13 cellular contexts compared by ENCODE assay signal in genomic region chr7:152030561-152030960, GRCh38. TPM values are rescaled to one million over a fixed set of nuclear protein-coding genes. Genes with fewer than 3 reads are reported as not detected.
DNase-seq lines count a peak whose midpoint lies in the region; ATAC-seq and TF ChIP-seq lines count a peak whose summit lies in the region.
"Had no signal": no experiment of that assay in that cellular context is flagged by ENCODE, and none has a peak within 500 bp of the region (broad histone marks: within the 10 kb centered on the region; RNA-seq: fewer than 3 reads in every experiment).

No MANE protein-coding gene starts in this region.

- H3K4me2 ChIP-seq in H9 (ENCODE audit: insufficient read depth, insufficient read length, low read length) = no peak overlapping the region

- no peak overlapping the region for H2BK5ac ChIP-seq in H9 (ENCODE audit: insufficient read length, low read length)

- H2BK20ac ChIP-seq in H9 (ENCODE audit: low read depth, low read length, poor library complexity, severe bottlenecking) = no peak overlapping the region

- peaks cover 7% of the 10 kb centered on the region for H3K23me2 ChIP-seq in H9 (ENCODE audit: insufficient read length, low read depth, low read length, poor library complexity, severe bottlenecking)

- no peak overlapping the region for H3K18ac ChIP-seq in H9 (ENCODE audit: insufficient read length, low read depth, low read length)

- H2BK15ac ChIP-seq in H9 (ENCODE audit: low read depth, low read length) = no peak overlapping the region

- H3K9ac ChIP-seq in endodermal cell (ENCODE audit: extremely low read depth, low read length, poor library complexity, severe bottlenecking) (no peak overlapping the region), H9 (ENCODE audit: extremely low read depth, insufficient read length, low read length) (no peak overlapping the region)

- 90 to 96% methylated on average over 2 to 3 of the region's 3 CpGs for WGBS in endodermal cell (ENCODE audit: insufficient coverage in 1 of 2, insufficient read length in 1 of 2), 2 experiments
- no CpG with 5 or more reads among the region's 3 CpGs for WGBS in H9 (ENCODE audit: extremely low coverage, insufficient read length, low lambda C conversion rate)

- peaks cover 25% of the 10 kb centered on the region for H3K4me1 Mint-ChIP-seq in CD14-positive monocyte
- peaks cover 56% of the 10 kb centered on the region for H3K4me1 Mint-ChIP-seq in CD8-positive, alpha-beta T cell (ENCODE audit: low read depth)
- H3K4me1 Mint-ChIP-seq in activated T-helper 2 cell treated with anti-CD3 and anti-CD28 coated beads, Interferon-gamma antibody, Interleukin-2, Interleukin-4, amounts not matched to agents 10 μg/mL and 5 μg/mL and 100 μg/mL, durations not matched to agents 14 hours and 24 hours and 36 hours (ENCODE audit: low read depth) = peaks cover 24% of the 10 kb centered on the region
- peaks cover 28% of the 10 kb centered on the region for H3K4me1 Mint-ChIP-seq in endodermal cell
- peaks cover 40 to 46% of the 10 kb centered on the region in 2 experiments for H3K4me1 Mint-ChIP-seq in H9

- no peak overlapping the region for H3K27ac ChIP-seq in CD8-positive, alpha-beta T cell (ENCODE audit: low read depth, low read length)
- no peak overlapping the region for H3K27ac ChIP-seq in endodermal cell (ENCODE audit: low read depth, low read length)
- no peak overlapping the region for H3K27ac ChIP-seq in H9 (ENCODE audit: insufficient read length, low read depth, low read length)

- H2AK5ac ChIP-seq in H9 (ENCODE audit: insufficient read length, low read length) = no peak overlapping the region

- H3K79me1 ChIP-seq in H9 (ENCODE audit: insufficient read depth, low read depth, low read length, poor library complexity, severe bottlenecking) = no peaks in the 10 kb centered on the region

- no peaks in the 10 kb centered on the region for H4K20me1 ChIP-seq in H9 (ENCODE audit: control insufficient read depth, insufficient read depth, insufficient read length)

- CTCF ChIA-PET in CD8-positive, alpha-beta T cell (lab: Charles Lee) = no interaction called here

- H4K8ac ChIP-seq in H9 (replicated peaks; ENCODE audit: insufficient read length, low read depth, low read length) = no peak overlapping the region

- H4K5ac ChIP-seq in H9 (ENCODE audit: insufficient read length, low read depth, low read length) = no peak overlapping the region

- H3K27ac Mint-ChIP-seq in CD14-positive monocyte (peak overlapping the region; percentile 11 to 84 (median 63)), endodermal cell (peak overlapping the region; percentile 7), H9 (no peak overlapping the region)
- peak overlapping the region; percentile 9 for H3K27ac Mint-ChIP-seq in CD8-positive, alpha-beta T cell
- H3K27ac Mint-ChIP-seq in activated T-helper 2 cell treated with anti-CD3 and anti-CD28 coated beads, Interferon-gamma antibody, Interleukin-2, Interleukin-4, amounts not matched to agents 10 μg/mL and 5 μg/mL and 100 μg/mL, durations not matched to agents 14 hours and 24 hours and 36 hours = peak overlapping the region; percentile 51

- H3T11ph ChIP-seq in H9 (ENCODE audit: low read length) = no peak overlapping the region

- no peak overlapping the region for H3K56ac ChIP-seq in H9 (ENCODE audit: insufficient read length, low read depth, low read length)

- POLR2A ChIA-PET in CD8-positive, alpha-beta T cell (lab: Charles Lee) = no interaction called here

- H3K9me3 Mint-ChIP-seq in CD14-positive monocyte (peaks cover 20 to 32% (median 23%) of the 10 kb centered on the region in 7 donors), endodermal cell (no peaks in the 10 kb centered on the region), H9 (peaks cover 3% of the 10 kb centered on the region in 2 experiments; a peak in 4 of 5 replicates)
- peaks cover 2% of the 10 kb centered on the region for H3K9me3 Mint-ChIP-seq in CD8-positive, alpha-beta T cell
- peaks cover 4% of the 10 kb centered on the region for H3K9me3 Mint-ChIP-seq in activated T-helper 2 cell treated with anti-CD3 and anti-CD28 coated beads, Interferon-gamma antibody, Interleukin-2, Interleukin-4, amounts not matched to agents 10 μg/mL and 5 μg/mL and 100 μg/mL, durations not matched to agents 14 hours and 24 hours and 36 hours

- no peak overlapping the region for H2BK12ac ChIP-seq in H9 (ENCODE audit: insufficient read length, low read depth, low read length)

- peak; percentile 3 for TF ChIP-seq CTCF in CD14-positive monocyte (IDR thresholded peaks at IDR 0.05)
- no peak for TF ChIP-seq CTCF in CD8-positive, alpha-beta T cell (IDR thresholded peaks at IDR 0.05)
- TF ChIP-seq CTCF in endodermal cell (conservative IDR thresholded peaks at IDR 0.05) = no peak
- TF ChIP-seq CTCF in H9 (conservative IDR thresholded peaks at IDR 0.05) = no peak

- H3K4me1 ChIP-seq in CD8-positive, alpha-beta T cell (ENCODE audit: insufficient read depth, low read length) = peaks cover 36% of the 10 kb centered on the region
- H3K4me1 ChIP-seq in endodermal cell (ENCODE audit: control insufficient read depth, insufficient read depth, low read length) (peaks cover 2% of the 10 kb centered on the region), H9 (ENCODE audit: insufficient read depth, low read length) (peaks cover 8% of the 10 kb centered on the region; the same call in 1 of the 2 replicates)
- H3K4me1 ChIP-seq: BE2C had no signal

- no peak overlapping the region for H2AFZ ChIP-seq in H9 (ENCODE audit: low read length)

- H4K91ac ChIP-seq in H9 (ENCODE audit: insufficient read length, low read depth, low read length) = no peak overlapping the region

- H3K4ac ChIP-seq in H9 (ENCODE audit: low read depth, low read length) = no peak overlapping the region

- no peak for ATAC-seq in CD8-positive, alpha-beta T cell
- ATAC-seq: HepG2 had no signal

- H3K36me3 Mint-ChIP-seq in CD14-positive monocyte (peaks cover 37 to 42% of the 10 kb centered on the region in 2 donors), endodermal cell (ENCODE audit: low read depth) (peaks cover 27% of the 10 kb centered on the region), H9 (ENCODE audit: insufficient read depth in 1 of 3, low read depth in 3 of 3) (peaks cover 12 to 22% (median 21%) of the 10 kb centered on the region in 3 experiments)
- H3K36me3 Mint-ChIP-seq in CD8-positive, alpha-beta T cell = peaks cover 53% of the 10 kb centered on the region
- peaks cover 37% of the 10 kb centered on the region for H3K36me3 Mint-ChIP-seq in activated T-helper 2 cell treated with anti-CD3 and anti-CD28 coated beads, Interferon-gamma antibody, Interleukin-2, Interleukin-4, amounts not matched to agents 10 μg/mL and 5 μg/mL and 100 μg/mL, durations not matched to agents 14 hours and 24 hours and 36 hours (ENCODE audit: low read depth)

- H3K27me3 ChIP-seq in CD8-positive, alpha-beta T cell (ENCODE audit: insufficient read depth, low read length) = no peaks in the 10 kb centered on the region
- no peaks in the 10 kb centered on the region for H3K27me3 ChIP-seq in endodermal cell (ENCODE audit: control insufficient read depth, insufficient read depth, low read length, poor library complexity, severe bottlenecking)
- no peaks in the 10 kb centered on the region for H3K27me3 ChIP-seq in H9 (ENCODE audit: insufficient read depth, low read length)
- H3K27me3 ChIP-seq: BE2C had no signal

- no peaks in the 10 kb centered on the region for H3K36me3 ChIP-seq in CD8-positive, alpha-beta T cell (ENCODE audit: insufficient read depth, low read length)
- H3K36me3 ChIP-seq in endodermal cell (ENCODE audit: control insufficient read depth, insufficient read depth, low read length) = peaks cover 12% of the 10 kb centered on the region

- no peak overlapping the region for H2BK120ac ChIP-seq in H9 (ENCODE audit: low read depth, low read length, poor library complexity, severe bottlenecking)

- H3K79me2 ChIP-seq in H9 (ENCODE audit: insufficient read depth, low read length) = no peaks in the 10 kb centered on the region

- no peak overlapping the region for H3K4me3 ChIP-seq in CD8-positive, alpha-beta T cell (ENCODE audit: low read depth, low read length)
- H3K4me3 ChIP-seq in endodermal cell (ENCODE audit: low read length) = no peak overlapping the region

- H3K4me3 Mint-ChIP-seq in CD14-positive monocyte (no peak overlapping the region), endodermal cell (no peak overlapping the region), H9 (no peak overlapping the region; a peak in 1 of 5 replicates)
- H3K4me3 Mint-ChIP-seq in CD8-positive, alpha-beta T cell = peak overlapping the region; percentile 5
- no peak overlapping the region for H3K4me3 Mint-ChIP-seq in activated T-helper 2 cell treated with anti-CD3 and anti-CD28 coated beads, Interferon-gamma antibody, Interleukin-2, Interleukin-4, amounts not matched to agents 10 μg/mL and 5 μg/mL and 100 μg/mL, durations not matched to agents 14 hours and 24 hours and 36 hours (ENCODE audit: low read depth)

- no peak overlapping the region for H3K14ac ChIP-seq in H9 (ENCODE audit: insufficient read depth, low read length)

- no peak for DNase-seq in CD14-positive monocyte (ENCODE audit: low spot score)
- no peak for DNase-seq in CD8-positive, alpha-beta T cell
- no peak for DNase-seq in activated T-helper 2 cell treated with anti-CD3 and anti-CD28 coated beads, Interferon-gamma antibody, Interleukin-2, Interleukin-4, amounts not matched to agents 10 μg/mL and 5 μg/mL and 100 μg/mL, durations not matched to agents 14 hours and 24 hours and 36 hours (ENCODE audit: low spot score)
- DNase-seq in endodermal cell = no peak
- DNase-seq in H9 = no peak
- no peak for DNase-seq in NCI-H2171 treated with DMSO at 0.1 percent for 48 hours (lab: John Stamatoyannopoulos, UW)
- no peak for DNase-seq in RPMI8226
- DNase-seq: EL, NCI-H187 treated with DMSO at 0.1 percent for 48 hours, NCI-H2171, SIG-M5 had no signal

- H3K23ac ChIP-seq in H9 (ENCODE audit: insufficient read length, low read depth, low read length) = no peak overlapping the region

- no peaks in the 10 kb centered on the region for H3K9me3 ChIP-seq in CD8-positive, alpha-beta T cell (ENCODE audit: low read length)
- H3K9me3 ChIP-seq in endodermal cell (ENCODE audit: control insufficient read depth, low read length) = peaks cover 7% of the 10 kb centered on the region
- H3K9me3 ChIP-seq in H9 (ENCODE audit: control insufficient read depth, low read depth, low read length) = no peaks in the 10 kb centered on the region
- H3K9me3 ChIP-seq: BE2C had no signal

- peaks cover 0 to 3% (median 0%) of the 10 kb centered on the region in 3 donors for H3K27me3 Mint-ChIP-seq in CD14-positive monocyte (ENCODE audit: low read depth in 3 of 3)
- H3K27me3 Mint-ChIP-seq in CD8-positive, alpha-beta T cell (ENCODE audit: low read depth) = no peaks in the 10 kb centered on the region
- no peaks in the 10 kb centered on the region for H3K27me3 Mint-ChIP-seq in activated T-helper 2 cell treated with anti-CD3 and anti-CD28 coated beads, Interferon-gamma antibody, Interleukin-2, Interleukin-4, amounts not matched to agents 10 μg/mL and 5 μg/mL and 100 μg/mL, durations not matched to agents 14 hours and 24 hours and 36 hours (ENCODE audit: low read depth)
- no peaks in the 10 kb centered on the region for H3K27me3 Mint-ChIP-seq in endodermal cell (ENCODE audit: insufficient read depth)
- H3K27me3 Mint-ChIP-seq in H9 (ENCODE audit: low read depth) = peaks cover 19% of the 10 kb centered on the region

- intact Hi-C loops in CD14-positive monocyte (cut with micrococcal nuclease) = no loop called here
- intact Hi-C loops in CD8-positive, alpha-beta T cell (cut with DNase I, micrococcal nuclease) = no loop called here
- intact Hi-C loops in activated T-helper 2 cell treated with anti-CD3 and anti-CD28 coated beads, Interferon-gamma antibody, Interleukin-2, Interleukin-4, amounts not matched to agents 10 μg/mL and 5 μg/mL and 100 μg/mL, durations not matched to agents 14 hours and 24 hours and 36 hours (cut with micrococcal nuclease) = no loop called here

RNA-seq across cellular contexts. Expression of gene GALNT11, which starts 5.1 kb away (rescaled TPM):
- 10 to 100 TPM; 17.7 to 20.6 TPM for polyA plus RNA-seq in CD14-positive monocyte
- total RNA-seq in CD8-positive, alpha-beta T cell = 10 to 100 TPM; 43.1 to 44.5 TPM
- total RNA-seq in activated T-helper 2 cell treated with anti-CD3 and anti-CD28 coated beads, Interferon-gamma antibody, Interleukin-2, Interleukin-4, amounts not matched to agents 10 μg/mL and 5 μg/mL and 100 μg/mL, durations not matched to agents 14 hours and 24 hours and 36 hours = 21.3 and 22.8 TPM in 2 replicates
- total RNA-seq in endodermal cell (10 to 100 TPM; 32.7 to 35.3 TPM), H9 (2021) (21.0 and 24.1 TPM in 2 replicates)
- polyA plus RNA-seq in endodermal cell (2013, experiment 1 of 2) = 34.9 TPM
- 33.4 TPM for polyA plus RNA-seq in endodermal cell (2013, experiment 2 of 2)

Comparison
In these comparisons a context has a peak if more than half of its experiments do, and no peak if none do; other contexts are left out.
1. H3K27ac Mint-ChIP-seq: peak in CD14-positive monocyte (7 of 7), CD8-positive, alpha-beta T cell (single experiment), activated T-helper 2 cell treated with anti-CD3 and anti-CD28 coated beads, Interferon-gamma antibody, Interleukin-2, Interleukin-4, amounts not matched to agents 10 μg/mL and 5 μg/mL and 100 μg/mL, durations not matched to agents 14 hours and 24 hours and 36 hours (single experiment) and endodermal cell (single experiment); none in H9 (0 of 3).